In the genomic region with DNA sequence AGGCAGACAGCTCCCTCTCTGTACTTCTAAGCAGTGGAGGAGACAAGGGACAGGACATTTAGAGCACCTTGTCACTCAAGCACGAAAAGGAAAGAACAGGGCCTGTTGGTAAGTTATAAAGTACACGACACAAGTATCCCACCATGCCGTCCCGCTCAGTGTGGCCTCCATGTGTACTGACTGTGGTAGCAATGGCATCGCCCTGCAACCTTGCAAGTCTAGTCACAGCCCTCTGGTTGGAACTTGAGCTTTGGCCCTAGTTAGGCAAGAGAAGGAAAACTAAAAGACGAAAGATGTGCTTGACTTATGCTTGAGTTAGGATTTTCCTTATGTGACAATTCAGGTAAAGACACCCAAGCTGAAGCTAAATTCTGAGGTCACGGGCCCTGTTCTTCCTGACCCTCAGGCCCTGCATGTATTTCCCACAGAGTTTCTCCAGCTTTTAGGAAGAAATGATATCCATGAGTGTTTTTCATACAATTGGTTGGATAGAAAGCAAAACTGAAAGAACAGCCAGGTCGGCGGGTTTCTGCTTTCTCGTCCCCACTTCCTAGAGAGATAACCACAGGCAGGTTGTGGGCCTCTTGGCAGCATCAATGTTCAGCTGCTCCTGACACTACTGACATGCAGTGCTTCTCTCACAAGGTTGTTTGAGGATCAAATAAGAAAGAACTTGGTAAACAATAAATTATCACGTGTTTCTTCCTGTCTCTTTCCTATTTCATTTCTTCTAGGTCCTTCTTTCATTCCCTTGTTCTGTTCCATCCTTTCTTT, we compare ENCODE assay signal across 8 cellular contexts.
DNase-seq lines count a peak whose midpoint lies in the region; ATAC-seq lines count a peak whose summit lies in the region.

No MANE protein-coding gene starts in this region.

- DNase-seq in SIG-M5 treated with dmso at 0.1 percent for 504 hours (lab: John Stamatoyannopoulos, UW; ENCODE audit: unreplicated experiment) (peak; percentile 16), SIG-M5 (lab: John Stamatoyannopoulos, UW) (no peak), activated T-cell treated with anti-CD3 and anti-CD28 coated beads for 48 hours (ENCODE audit: low read depth) (peak; percentile 6), putamen (ENCODE audit: low spot score) (no peak), SKM-1 (lab: John Stamatoyannopoulos, UW; ENCODE audit: unreplicated experiment) (no peak), amygdala (lab: John Stamatoyannopoulos, UW) (no peak)
- peak; percentile 33 for DNase-seq in stimulated activated CD8-positive, alpha-beta memory T cell treated with anti-CD3 and anti-CD28 coated beads, Interleukin-4, amount 100 ng/mL, for 48 hours

- peak; percentile 98 for ATAC-seq in HG03097 (IDR thresholded peaks at IDR 0.05; ENCODE audit: low FRiP score, unreplicated experiment)

Comparison
In these comparisons a context has a peak if more than half of its experiments do, and no peak if none do; other contexts are left out.
1. DNase-seq: peak in SIG-M5 treated with dmso at 0.1 percent for 504 hours (single experiment), activated T-cell treated with anti-CD3 and anti-CD28 coated beads for 48 hours (single experiment) and stimulated activated CD8-positive, alpha-beta memory T cell treated with anti-CD3 and anti-CD28 coated beads, Interleukin-4, amount 100 ng/mL, for 48 hours (single experiment); none in SIG-M5 (single experiment), putamen (single experiment), SKM-1 (single experiment) and amygdala (0 of 56).